In the genomic region with DNA sequence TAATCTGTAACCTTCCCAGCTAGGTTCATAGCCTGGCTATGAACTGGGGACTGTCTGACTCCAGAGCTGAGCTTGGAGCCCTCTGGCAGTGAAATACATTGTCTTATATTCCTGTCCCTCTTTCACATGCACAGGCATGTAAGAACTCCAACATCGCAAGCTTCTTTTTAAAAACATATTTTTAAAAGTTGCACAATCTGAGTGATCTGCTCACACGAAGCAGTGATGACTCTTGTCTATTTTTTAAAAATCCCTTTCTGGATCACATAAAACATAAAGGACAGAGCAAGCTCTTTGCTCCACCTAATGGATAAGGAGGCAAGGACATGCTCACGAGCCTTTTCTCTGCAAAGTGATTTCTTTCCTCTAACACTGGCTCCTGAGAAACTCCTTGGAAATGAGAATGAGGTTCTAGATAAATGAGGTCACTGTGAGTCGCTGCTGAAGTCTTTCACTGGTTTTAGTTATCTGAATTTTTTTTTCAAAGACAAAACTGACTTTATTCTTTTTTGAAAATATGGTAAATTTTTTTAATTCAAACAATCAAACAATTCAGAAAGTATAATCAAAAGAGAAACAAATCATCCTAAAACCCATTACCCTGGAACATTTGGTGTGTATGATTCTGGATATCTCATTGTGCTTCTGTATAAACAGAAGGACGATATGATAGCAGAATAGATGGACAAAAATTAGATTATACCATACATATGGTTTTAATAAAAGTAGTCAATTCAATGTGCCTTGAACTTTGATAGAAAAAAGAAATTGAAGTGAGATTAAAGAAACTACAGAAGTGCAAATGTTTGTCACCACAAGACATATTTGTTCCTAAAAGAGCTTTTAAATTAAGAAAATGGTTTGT, we compare ENCODE assay signal across 1 cellular context.
A peak's percentile ranks its signal among the peaks of the same experiment; 100 is the strongest.
TF ChIP-seq lines count a peak whose summit lies in the region.

No MANE protein-coding gene starts in this region.

TF ChIP-seq in SK-N-SH treated with all-trans-retinoic acid at 6 μM for 48 hours, 23 proteins besides CTCF, POLR2A, EP300 and RAD21 (continued from another document):
- TF ChIP-seq, protein P1, sequence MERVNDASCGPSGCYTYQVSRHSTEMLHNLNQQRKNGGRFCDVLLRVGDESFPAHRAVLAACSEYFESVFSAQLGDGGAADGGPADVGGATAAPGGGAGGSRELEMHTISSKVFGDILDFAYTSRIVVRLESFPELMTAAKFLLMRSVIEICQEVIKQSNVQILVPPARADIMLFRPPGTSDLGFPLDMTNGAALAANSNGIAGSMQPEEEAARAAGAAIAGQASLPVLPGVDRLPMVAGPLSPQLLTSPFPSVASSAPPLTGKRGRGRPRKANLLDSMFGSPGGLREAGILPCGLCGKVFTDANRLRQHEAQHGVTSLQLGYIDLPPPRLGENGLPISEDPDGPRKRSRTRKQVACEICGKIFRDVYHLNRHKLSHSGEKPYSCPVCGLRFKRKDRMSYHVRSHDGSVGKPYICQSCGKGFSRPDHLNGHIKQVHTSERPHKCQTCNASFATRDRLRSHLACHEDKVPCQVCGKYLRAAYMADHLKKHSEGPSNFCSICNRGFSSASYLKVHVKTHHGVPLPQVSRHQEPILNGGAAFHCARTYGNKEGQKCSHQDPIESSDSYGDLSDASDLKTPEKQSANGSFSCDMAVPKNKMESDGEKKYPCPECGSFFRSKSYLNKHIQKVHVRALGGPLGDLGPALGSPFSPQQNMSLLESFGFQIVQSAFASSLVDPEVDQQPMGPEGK (CRISPR knock-in tag; IDR thresholded peaks at IDR 0.05; ENCODE audit: borderline replicate concordance) = no peak
- no peak for TF ChIP-seq GLIS3 (CRISPR knock-in tag; IDR thresholded peaks at IDR 0.05)
- TF ChIP-seq ESRRG (CRISPR knock-in tag; IDR thresholded peaks at IDR 0.05) = peak; percentile 65; the same call in 1 of the 2 replicates
- TF ChIP-seq, protein P2, sequence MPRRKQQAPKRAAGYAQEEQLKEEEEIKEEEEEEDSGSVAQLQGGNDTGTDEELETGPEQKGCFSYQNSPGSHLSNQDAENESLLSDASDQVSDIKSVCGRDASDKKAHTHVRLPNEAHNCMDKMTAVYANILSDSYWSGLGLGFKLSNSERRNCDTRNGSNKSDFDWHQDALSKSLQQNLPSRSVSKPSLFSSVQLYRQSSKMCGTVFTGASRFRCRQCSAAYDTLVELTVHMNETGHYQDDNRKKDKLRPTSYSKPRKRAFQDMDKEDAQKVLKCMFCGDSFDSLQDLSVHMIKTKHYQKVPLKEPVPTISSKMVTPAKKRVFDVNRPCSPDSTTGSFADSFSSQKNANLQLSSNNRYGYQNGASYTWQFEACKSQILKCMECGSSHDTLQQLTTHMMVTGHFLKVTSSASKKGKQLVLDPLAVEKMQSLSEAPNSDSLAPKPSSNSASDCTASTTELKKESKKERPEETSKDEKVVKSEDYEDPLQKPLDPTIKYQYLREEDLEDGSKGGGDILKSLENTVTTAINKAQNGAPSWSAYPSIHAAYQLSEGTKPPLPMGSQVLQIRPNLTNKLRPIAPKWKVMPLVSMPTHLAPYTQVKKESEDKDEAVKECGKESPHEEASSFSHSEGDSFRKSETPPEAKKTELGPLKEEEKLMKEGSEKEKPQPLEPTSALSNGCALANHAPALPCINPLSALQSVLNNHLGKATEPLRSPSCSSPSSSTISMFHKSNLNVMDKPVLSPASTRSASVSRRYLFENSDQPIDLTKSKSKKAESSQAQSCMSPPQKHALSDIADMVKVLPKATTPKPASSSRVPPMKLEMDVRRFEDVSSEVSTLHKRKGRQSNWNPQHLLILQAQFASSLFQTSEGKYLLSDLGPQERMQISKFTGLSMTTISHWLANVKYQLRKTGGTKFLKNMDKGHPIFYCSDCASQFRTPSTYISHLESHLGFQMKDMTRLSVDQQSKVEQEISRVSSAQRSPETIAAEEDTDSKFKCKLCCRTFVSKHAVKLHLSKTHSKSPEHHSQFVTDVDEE (CRISPR knock-in tag; IDR thresholded peaks at IDR 0.05) = peak; percentile 75
